Comparison of ENCODE assay signal across 12 cellular contexts in the genomic region with DNA sequence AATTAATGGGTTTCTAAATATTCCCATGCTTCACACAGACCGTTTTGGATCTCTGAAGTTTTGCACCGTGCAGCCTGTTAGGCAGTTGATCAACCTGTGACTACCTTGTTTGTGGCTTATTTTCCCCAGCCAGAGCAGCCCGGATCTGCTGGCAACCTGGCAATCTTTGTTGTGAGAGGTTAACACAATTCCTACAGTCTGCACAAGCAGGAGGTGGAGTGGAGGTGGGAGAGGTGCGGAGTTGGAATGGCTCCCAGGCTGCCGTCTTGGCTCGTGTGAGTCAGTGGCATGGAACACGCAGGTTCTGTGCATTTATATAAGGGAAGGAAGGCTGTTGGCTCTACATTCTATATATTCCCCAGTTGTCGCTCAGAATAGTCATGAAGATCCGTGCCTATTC.
"Had no signal": no experiment of that assay in that cellular context is flagged by ENCODE, and none has a peak within 500 bp of the region (broad histone marks: within the 10 kb centered on the region; RNA-seq: fewer than 3 reads in every experiment).

No MANE protein-coding gene starts in this region.

- H3K4me1 Mint-ChIP-seq: activated naive CD8-positive, alpha-beta T cell treated with anti-CD3 and anti-CD28 coated beads for 36 hours; stimulated activated effector memory CD8-positive, alpha-beta T cell treated with anti-CD3 and anti-CD28 coated beads, Interleukin-12 subunit alpha, Interleukin-12 subunit beta, amount 100 ng/mL, for 72 hours had no signal

- H3K4me1 ChIP-seq: neural progenitor cell, parathyroid adenoma had no signal

- H3K27me3 ChIP-seq: neural progenitor cell, tibial nerve had no signal

- ATAC-seq: activated CD4-positive, CD25-positive, alpha-beta regulatory T cell treated with anti-CD3 and anti-CD28 coated beads, Interleukin-2, amount 50 U/mL, for 24 hours; stimulated activated effector memory CD8-positive, alpha-beta T cell treated with anti-CD3 and anti-CD28 coated beads, Interleukin-12 subunit alpha, Interleukin-12 subunit beta, amount 100 ng/mL, for 72 hours had no signal

- H3K36me3 ChIP-seq: lower lobe of right lung, neural progenitor cell, tibial nerve had no signal

- H3K27ac ChIP-seq: lower lobe of right lung, neural progenitor cell, parathyroid adenoma, tibial nerve had no signal

- H3K27ac Mint-ChIP-seq: activated naive CD8-positive, alpha-beta T cell treated with anti-CD3 and anti-CD28 coated beads for 36 hours; neural progenitor cell; stimulated activated effector memory CD8-positive, alpha-beta T cell treated with anti-CD3 and anti-CD28 coated beads, Interleukin-12 subunit alpha, Interleukin-12 subunit beta, amount 100 ng/mL, for 72 hours had no signal

- DNase-seq: activated CD4-positive, alpha-beta T cell treated with anti-CD3 and anti-CD28 coated beads, Interleukin-2, amount 50 U/mL, for 1 hour; activated CD8-positive, alpha-beta memory T cell treated with anti-CD3 and anti-CD28 coated beads for 24 hours; activated naive CD8-positive, alpha-beta T cell treated with anti-CD3 and anti-CD28 coated beads for 36 hours; foreskin melanocyte; lower lobe of right lung; naive B cell had no signal

- H3K9me3 ChIP-seq: lower lobe of right lung, tibial nerve had no signal

- H3K36me3 Mint-ChIP-seq: activated naive CD8-positive, alpha-beta T cell treated with anti-CD3 and anti-CD28 coated beads for 36 hours; brain; naive B cell; neural progenitor cell; stimulated activated effector memory CD8-positive, alpha-beta T cell treated with anti-CD3 and anti-CD28 coated beads, Interleukin-12 subunit alpha, Interleukin-12 subunit beta, amount 100 ng/mL, for 72 hours had no signal

- H3K9me3 Mint-ChIP-seq: activated naive CD8-positive, alpha-beta T cell treated with anti-CD3 and anti-CD28 coated beads for 36 hours; naive B cell; stimulated activated effector memory CD8-positive, alpha-beta T cell treated with anti-CD3 and anti-CD28 coated beads, Interleukin-12 subunit alpha, Interleukin-12 subunit beta, amount 100 ng/mL, for 72 hours had no signal

- H3K4me3 Mint-ChIP-seq: activated naive CD8-positive, alpha-beta T cell treated with anti-CD3 and anti-CD28 coated beads for 36 hours; brain; naive B cell; neural progenitor cell; stimulated activated effector memory CD8-positive, alpha-beta T cell treated with anti-CD3 and anti-CD28 coated beads, Interleukin-12 subunit alpha, Interleukin-12 subunit beta, amount 100 ng/mL, for 72 hours had no signal

- H3K27me3 Mint-ChIP-seq: activated naive CD8-positive, alpha-beta T cell treated with anti-CD3 and anti-CD28 coated beads for 36 hours had no signal

- H3K4me3 ChIP-seq: lower lobe of right lung, neural progenitor cell, tibial nerve had no signal
